In the genomic region with DNA sequence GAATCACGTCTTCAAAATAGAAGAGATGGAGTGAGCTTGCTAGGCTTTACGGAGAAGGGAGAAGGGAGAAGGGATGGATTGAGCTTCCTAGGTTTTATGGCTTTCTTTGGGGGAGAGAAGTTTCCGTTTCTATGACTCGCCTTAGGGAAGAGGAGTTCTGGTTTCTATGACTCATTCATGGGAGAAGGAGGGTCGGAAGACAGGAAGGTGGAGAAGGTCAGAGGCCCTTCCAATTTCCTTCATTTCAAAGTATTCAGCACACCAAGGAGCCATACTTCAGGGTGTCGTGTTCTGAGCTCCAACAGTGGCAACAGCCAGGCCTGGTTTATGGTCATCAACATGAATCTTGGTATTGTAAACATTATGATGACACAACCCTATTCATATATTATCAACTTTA, we compare ENCODE assay signal across 17 cellular contexts.
DNase-seq lines count a peak whose midpoint lies in the region; ATAC-seq and TF ChIP-seq lines count a peak whose summit lies in the region.
"Had no signal": no experiment of that assay in that cellular context is flagged by ENCODE, and none has a peak within 500 bp of the region (broad histone marks: within the 10 kb centered on the region; RNA-seq: fewer than 3 reads in every experiment).

No MANE protein-coding gene starts in this region.

- WGBS in endodermal cell (ENCODE audit: insufficient coverage in 1 of 2, insufficient read length in 1 of 2), 2 experiments: 76 to 86% methylated on average over 2 to 6 of the region's 6 CpGs

- ATAC-seq in GM19455 (IDR thresholded peaks at IDR 0.05; ENCODE audit: unreplicated experiment): no peak
- ATAC-seq: activated T-cell treated with anti-CD3 and anti-CD28 coated beads, Interleukin-2, amount 50 U/mL, for 4 hours; esophagus mucosa; stimulated activated naive CD8-positive, alpha-beta T cell treated with anti-CD3 and anti-CD28 coated beads, Interleukin-15, Interleukin-2, amounts not matched to agents 100 U/mL and 50 U/mL, for 24 hours had no signal

- POLR2A ChIA-PET in MCF 10A (lab: Yijun Ruan, JAX): interaction anchor here (0.7 kb wide), 1 partner anchor 1481 kb away, joined by 3 read pairs; no protein-coding TSS in a partner anchor

- intact Hi-C loops in MCF 10A (cut with micrococcal nuclease): no loop called here
- intact Hi-C loops in breast epithelium (cut with DNase I; ENCODE audit: low total_unique reads): no loop called here

- H3K9me3 ChIP-seq in breast epithelium (no peaks in the 10 kb centered on the region), SK-N-MC (ENCODE audit: low read depth, low read length) (no peaks in the 10 kb centered on the region), endodermal cell (ENCODE audit: control insufficient read depth, low read length) (no peaks in the 10 kb centered on the region)
- H3K9me3 ChIP-seq: colonic mucosa had no signal

- H3K4me3 ChIP-seq in breast epithelium: no peak overlapping the region
- peak overlapping the region; percentile 43; the same call in 1 of the 2 replicates for H3K4me3 ChIP-seq in SK-N-MC
- H3K4me3 ChIP-seq in fibroblast of the aortic adventitia (ENCODE audit: low read depth, low read length): no peak overlapping the region
- no peak overlapping the region for H3K4me3 ChIP-seq in endodermal cell (ENCODE audit: low read length)
- H3K4me3 ChIP-seq: colonic mucosa had no signal

- no peak overlapping the region for H3K27ac ChIP-seq in breast epithelium
- H3K27ac ChIP-seq in SK-N-MC: peak overlapping the region; percentile 37; the same call in 1 of the 2 replicates
- H3K27ac ChIP-seq in endodermal cell (ENCODE audit: low read depth, low read length): no peak overlapping the region
- H3K27ac ChIP-seq: 22Rv1, colonic mucosa had no signal

- no peak for TF ChIP-seq CTCF in MCF 10A (IDR thresholded peaks at IDR 0.05; ENCODE audit: unreplicated experiment)
- TF ChIP-seq CTCF in breast epithelium (IDR thresholded peaks at IDR 0.05): no peak
- no peak for TF ChIP-seq CTCF in fibroblast of the aortic adventitia (IDR thresholded peaks at IDR 0.05; ENCODE audit: insufficient read depth, low read length)
- no peak for TF ChIP-seq CTCF in endodermal cell (conservative IDR thresholded peaks at IDR 0.05)

- no peaks in the 10 kb centered on the region for H3K36me3 ChIP-seq in breast epithelium
- no peaks in the 10 kb centered on the region for H3K36me3 ChIP-seq in SK-N-MC (ENCODE audit: insufficient read depth, low read length)
- H3K36me3 ChIP-seq in endodermal cell (ENCODE audit: control insufficient read depth, insufficient read depth, low read length): no peaks in the 10 kb centered on the region
- H3K36me3 ChIP-seq: colonic mucosa had no signal

- BruUV-seq in MCF 10A (replicated peaks; lab: Mats Ljungman, UMichigan): no TSS peak

- H3K4me1 Mint-ChIP-seq in MCF 10A (ENCODE audit: insufficient read depth, unreplicated experiment): peaks cover 30% of the 10 kb centered on the region
- H3K4me1 Mint-ChIP-seq in endodermal cell: peaks cover 11% of the 10 kb centered on the region
- H3K4me1 Mint-ChIP-seq: activated CD4-positive, alpha-beta T cell treated with anti-CD3 and anti-CD28 coated beads, Interleukin-2, amount 10 ng/mL, durations not matched to agents 24 days and 14 days had no signal

- CTCF ChIA-PET in MCF 10A (lab: Yijun Ruan, JAX): interaction anchor here (0.6 kb wide), 2 partner anchors 49 to 272 kb away, joined by 3 read pairs; no protein-coding TSS in a partner anchor

- H3K27ac Mint-ChIP-seq in MCF 10A (ENCODE audit: low read depth, unreplicated experiment): peak overlapping the region; percentile 29
- no peak overlapping the region for H3K27ac Mint-ChIP-seq in endodermal cell
- H3K27ac Mint-ChIP-seq: activated CD4-positive, alpha-beta T cell treated with anti-CD3 and anti-CD28 coated beads, Interleukin-2, amount 10 ng/mL, durations not matched to agents 24 days and 14 days had no signal

- TF ChIP-seq POLR2A in breast epithelium (IDR thresholded peaks at IDR 0.05): no peak

- H3K9ac ChIP-seq in SK-N-MC (ENCODE audit: insufficient read length) (no peak overlapping the region), endodermal cell (ENCODE audit: extremely low read depth, low read length, poor library complexity, severe bottlenecking) (no peak overlapping the region)

- H3K36me3 Mint-ChIP-seq in MCF 10A (ENCODE audit: insufficient read depth, unreplicated experiment) (no peaks in the 10 kb centered on the region), endodermal cell (ENCODE audit: low read depth) (no peaks in the 10 kb centered on the region)

- H3K9me3 Mint-ChIP-seq in MCF 10A (ENCODE audit: unreplicated experiment) (peaks cover 6% of the 10 kb centered on the region), endodermal cell (no peaks in the 10 kb centered on the region)
- H3K9me3 Mint-ChIP-seq: activated CD4-positive, alpha-beta T cell treated with anti-CD3 and anti-CD28 coated beads, Interleukin-2, amount 10 ng/mL, durations not matched to agents 24 days and 14 days; activated T-cell treated with anti-CD3 and anti-CD28 coated beads, Interleukin-2, amount 50 U/mL, for 4 hours had no signal

- H3K4me3 Mint-ChIP-seq in MCF 10A (ENCODE audit: unreplicated experiment): no peak overlapping the region
- no peak overlapping the region for H3K4me3 Mint-ChIP-seq in endodermal cell
- H3K4me3 Mint-ChIP-seq: activated CD4-positive, alpha-beta T cell treated with anti-CD3 and anti-CD28 coated beads, Interleukin-2, amount 10 ng/mL, durations not matched to agents 24 days and 14 days; activated T-cell treated with anti-CD3 and anti-CD28 coated beads, Interleukin-2, amount 50 U/mL, for 4 hours had no signal

- H3K27me3 ChIP-seq in breast epithelium (no peaks in the 10 kb centered on the region), endodermal cell (ENCODE audit: control insufficient read depth, insufficient read depth, low read length, poor library complexity, severe bottlenecking) (no peaks in the 10 kb centered on the region)
- H3K27me3 ChIP-seq: colonic mucosa had no signal

- DNase-seq in MCF 10A (ENCODE audit: unreplicated experiment) (peak; percentile 76), breast epithelium (ENCODE audit: low spot score in 2 of 2) (no peak), SK-N-MC (ENCODE audit: low read depth, low spot score) (no peak), fibroblast of the aortic adventitia (ENCODE audit: low read depth) (peak; percentile 4), GM19238 (ENCODE audit: insufficient read length, low spot score) (no peak), endodermal cell (no peak)
- no peak for DNase-seq in stimulated activated CD4-positive, alpha-beta T cell treated with anti-CD3 and anti-CD28 coated beads, Interleukin-12 subunit alpha, Interleukin-12 subunit beta, amount 100 ng/mL, for 4 hours
- DNase-seq: activated CD4-positive, alpha-beta T cell treated with anti-CD3 and anti-CD28 coated beads, Interleukin-2, amount 10 ng/mL, durations not matched to agents 24 days and 14 days; activated T-cell treated with anti-CD3 and anti-CD28 coated beads, Interleukin-2, amount 50 U/mL, for 4 hours; colonic mucosa; NCI-H1417 treated with DMSO at 0.1 percent for 48 hours; NCI-H510A; stimulated activated naive CD8-positive, alpha-beta T cell treated with anti-CD3 and anti-CD28 coated beads, Interleukin-15, Interleukin-2, amounts not matched to agents 100 U/mL and 50 U/mL, for 24 hours; T-helper 2 cell had no signal

- no peaks in the 10 kb centered on the region for H3K4me1 ChIP-seq in breast epithelium
- no peaks in the 10 kb centered on the region for H3K4me1 ChIP-seq in endodermal cell (ENCODE audit: control insufficient read depth, insufficient read depth, low read length)
- H3K4me1 ChIP-seq: colonic mucosa had no signal

- H3K27me3 Mint-ChIP-seq in MCF 10A (ENCODE audit: insufficient read depth, unreplicated experiment) (no peaks in the 10 kb centered on the region), endodermal cell (ENCODE audit: insufficient read depth) (no peaks in the 10 kb centered on the region)
- H3K27me3 Mint-ChIP-seq: activated CD4-positive, alpha-beta T cell treated with anti-CD3 and anti-CD28 coated beads, Interleukin-2, amount 10 ng/mL, durations not matched to agents 24 days and 14 days had no signal

Comparison
In these comparisons a context has a peak if more than half of its experiments do, and no peak if none do; other contexts are left out.
1. DNase-seq: peak in MCF 10A (single experiment) and fibroblast of the aortic adventitia (single experiment); none in breast epithelium (0 of 2), SK-N-MC (single experiment), stimulated activated CD4-positive, alpha-beta T cell treated with anti-CD3 and anti-CD28 coated beads, Interleukin-12 subunit alpha, Interleukin-12 subunit beta, amount 100 ng/mL, for 4 hours (single experiment), GM19238 (single experiment) and endodermal cell (single experiment).